ENCODE assay signal across 1 cellular context in the genomic region with DNA sequence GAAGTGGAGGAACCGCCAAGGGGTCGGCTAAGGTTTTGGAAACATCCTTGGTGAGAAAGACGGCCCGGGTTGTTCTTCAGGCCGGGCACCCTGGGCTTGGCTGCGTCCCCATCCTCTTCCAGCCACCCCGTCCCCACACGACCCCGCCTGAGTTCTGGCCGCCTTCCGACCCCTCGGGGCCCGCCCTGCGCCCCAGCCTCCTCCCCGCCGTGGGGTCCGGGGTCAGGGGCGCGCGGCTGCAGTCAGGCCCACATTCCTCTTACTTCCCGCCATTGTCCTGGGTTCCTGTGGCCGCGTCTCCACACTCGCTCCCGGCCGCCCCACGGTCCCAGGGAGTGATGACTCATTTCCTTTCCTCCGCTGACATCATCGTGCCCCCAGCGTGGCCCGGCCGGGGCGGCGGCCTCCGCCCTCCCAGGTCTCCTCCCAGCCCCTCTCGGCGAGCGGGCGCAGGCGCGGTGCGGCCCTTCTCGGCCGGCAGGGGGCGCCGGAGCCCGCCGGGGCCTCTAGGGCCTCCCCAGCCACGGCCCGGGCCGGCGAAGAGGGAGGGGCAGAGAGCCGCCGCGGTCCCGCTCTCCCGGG.
TF ChIP-seq lines count a peak whose summit lies in the region.

No MANE protein-coding gene starts in this region.

TF ChIP-seq in HepG2, 621 proteins besides CTCF, POLR2A, EP300 and RAD21 (continued from another document and continues in another):
- TF ChIP-seq, protein P1, sequence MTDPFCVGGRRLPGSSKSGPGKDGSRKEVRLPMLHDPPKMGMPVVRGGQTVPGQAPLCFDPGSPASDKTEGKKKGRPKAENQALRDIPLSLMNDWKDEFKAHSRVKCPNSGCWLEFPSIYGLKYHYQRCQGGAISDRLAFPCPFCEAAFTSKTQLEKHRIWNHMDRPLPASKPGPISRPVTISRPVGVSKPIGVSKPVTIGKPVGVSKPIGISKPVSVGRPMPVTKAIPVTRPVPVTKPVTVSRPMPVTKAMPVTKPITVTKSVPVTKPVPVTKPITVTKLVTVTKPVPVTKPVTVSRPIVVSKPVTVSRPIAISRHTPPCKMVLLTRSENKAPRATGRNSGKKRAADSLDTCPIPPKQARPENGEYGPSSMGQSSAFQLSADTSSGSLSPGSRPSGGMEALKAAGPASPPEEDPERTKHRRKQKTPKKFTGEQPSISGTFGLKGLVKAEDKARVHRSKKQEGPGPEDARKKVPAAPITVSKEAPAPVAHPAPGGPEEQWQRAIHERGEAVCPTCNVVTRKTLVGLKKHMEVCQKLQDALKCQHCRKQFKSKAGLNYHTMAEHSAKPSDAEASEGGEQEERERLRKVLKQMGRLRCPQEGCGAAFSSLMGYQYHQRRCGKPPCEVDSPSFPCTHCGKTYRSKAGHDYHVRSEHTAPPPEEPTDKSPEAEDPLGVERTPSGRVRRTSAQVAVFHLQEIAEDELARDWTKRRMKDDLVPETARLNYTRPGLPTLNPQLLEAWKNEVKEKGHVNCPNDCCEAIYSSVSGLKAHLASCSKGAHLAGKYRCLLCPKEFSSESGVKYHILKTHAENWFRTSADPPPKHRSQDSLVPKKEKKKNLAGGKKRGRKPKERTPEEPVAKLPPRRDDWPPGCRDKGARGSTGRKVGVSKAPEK (CRISPR knock-in tag; IDR thresholded peaks at IDR 0.05; ENCODE audit: borderline replicate concordance) = no peak
- TF ChIP-seq STAG1 (CRISPR knock-in tag; IDR thresholded peaks at IDR 0.05) = peak; percentile 69
- no peak for TF ChIP-seq GPN1 (CRISPR knock-in tag; IDR thresholded peaks at IDR 0.05; ENCODE audit: borderline replicate concordance)
- peak; percentile 66; the same call in 1 of the 2 replicates for TF ChIP-seq SRY (CRISPR knock-in tag; IDR thresholded peaks at IDR 0.05)
- TF ChIP-seq, protein P2, sequence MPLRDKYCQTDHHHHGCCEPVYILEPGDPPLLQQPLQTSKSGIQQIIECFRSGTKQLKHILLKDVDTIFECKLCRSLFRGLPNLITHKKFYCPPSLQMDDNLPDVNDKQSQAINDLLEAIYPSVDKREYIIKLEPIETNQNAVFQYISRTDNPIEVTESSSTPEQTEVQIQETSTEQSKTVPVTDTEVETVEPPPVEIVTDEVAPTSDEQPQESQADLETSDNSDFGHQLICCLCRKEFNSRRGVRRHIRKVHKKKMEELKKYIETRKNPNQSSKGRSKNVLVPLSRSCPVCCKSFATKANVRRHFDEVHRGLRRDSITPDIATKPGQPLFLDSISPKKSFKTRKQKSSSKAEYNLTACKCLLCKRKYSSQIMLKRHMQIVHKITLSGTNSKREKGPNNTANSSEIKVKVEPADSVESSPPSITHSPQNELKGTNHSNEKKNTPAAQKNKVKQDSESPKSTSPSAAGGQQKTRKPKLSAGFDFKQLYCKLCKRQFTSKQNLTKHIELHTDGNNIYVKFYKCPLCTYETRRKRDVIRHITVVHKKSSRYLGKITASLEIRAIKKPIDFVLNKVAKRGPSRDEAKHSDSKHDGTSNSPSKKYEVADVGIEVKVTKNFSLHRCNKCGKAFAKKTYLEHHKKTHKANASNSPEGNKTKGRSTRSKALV (CRISPR knock-in tag; IDR thresholded peaks at IDR 0.05) = no peak
- TF ChIP-seq, protein P3, sequence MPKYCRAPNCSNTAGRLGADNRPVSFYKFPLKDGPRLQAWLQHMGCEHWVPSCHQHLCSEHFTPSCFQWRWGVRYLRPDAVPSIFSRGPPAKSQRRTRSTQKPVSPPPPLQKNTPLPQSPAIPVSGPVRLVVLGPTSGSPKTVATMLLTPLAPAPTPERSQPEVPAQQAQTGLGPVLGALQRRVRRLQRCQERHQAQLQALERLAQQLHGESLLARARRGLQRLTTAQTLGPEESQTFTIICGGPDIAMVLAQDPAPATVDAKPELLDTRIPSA (CRISPR knock-in tag; IDR thresholded peaks at IDR 0.05; ENCODE audit: borderline replicate concordance) = no peak
- 0 out of 2 replicates have a peak, but pooled peaks have one; percentile 39 for TF ChIP-seq RFXANK (CRISPR knock-in tag; IDR thresholded peaks at IDR 0.05)
- no peak for TF ChIP-seq ZNF557 (CRISPR knock-in tag; IDR thresholded peaks at IDR 0.05)
- peak; percentile 38; the same call in 1 of the 2 replicates for TF ChIP-seq CREM (IDR thresholded peaks at IDR 0.05)
- TF ChIP-seq CREM (CRISPR knock-in tag; IDR thresholded peaks at IDR 0.05) = no peak
- no peak for TF ChIP-seq ZBTB8A (CRISPR knock-in tag; IDR thresholded peaks at IDR 0.05; ENCODE audit: borderline replicate concordance, low read depth)
- TF ChIP-seq ZSCAN25 (CRISPR knock-in tag; IDR thresholded peaks at IDR 0.05) = no peak
- TF ChIP-seq ZNF501 (CRISPR knock-in tag; IDR thresholded peaks at IDR 0.05) = no peak
- peak; percentile 40; the same call in 1 of the 2 replicates for TF ChIP-seq CBFB (CRISPR knock-in tag; IDR thresholded peaks at IDR 0.05)
- no peak for TF ChIP-seq ZNF446 (CRISPR knock-in tag; IDR thresholded peaks at IDR 0.05)
- TF ChIP-seq KDM3A (CRISPR knock-in tag; IDR thresholded peaks at IDR 0.05; ENCODE audit: low read depth) = no peak
- TF ChIP-seq SP1 (IDR thresholded peaks at IDR 0.05) = no peak
- TF ChIP-seq SP1 (CRISPR knock-in tag; IDR thresholded peaks at IDR 0.05) = no peak
- TF ChIP-seq BRD4 (CRISPR knock-in tag; IDR thresholded peaks at IDR 0.05) = no peak
- no peak for TF ChIP-seq PCBP1 (IDR thresholded peaks at IDR 0.05; ENCODE audit: borderline replicate concordance, low read depth, low read length)
- TF ChIP-seq, protein P4, sequence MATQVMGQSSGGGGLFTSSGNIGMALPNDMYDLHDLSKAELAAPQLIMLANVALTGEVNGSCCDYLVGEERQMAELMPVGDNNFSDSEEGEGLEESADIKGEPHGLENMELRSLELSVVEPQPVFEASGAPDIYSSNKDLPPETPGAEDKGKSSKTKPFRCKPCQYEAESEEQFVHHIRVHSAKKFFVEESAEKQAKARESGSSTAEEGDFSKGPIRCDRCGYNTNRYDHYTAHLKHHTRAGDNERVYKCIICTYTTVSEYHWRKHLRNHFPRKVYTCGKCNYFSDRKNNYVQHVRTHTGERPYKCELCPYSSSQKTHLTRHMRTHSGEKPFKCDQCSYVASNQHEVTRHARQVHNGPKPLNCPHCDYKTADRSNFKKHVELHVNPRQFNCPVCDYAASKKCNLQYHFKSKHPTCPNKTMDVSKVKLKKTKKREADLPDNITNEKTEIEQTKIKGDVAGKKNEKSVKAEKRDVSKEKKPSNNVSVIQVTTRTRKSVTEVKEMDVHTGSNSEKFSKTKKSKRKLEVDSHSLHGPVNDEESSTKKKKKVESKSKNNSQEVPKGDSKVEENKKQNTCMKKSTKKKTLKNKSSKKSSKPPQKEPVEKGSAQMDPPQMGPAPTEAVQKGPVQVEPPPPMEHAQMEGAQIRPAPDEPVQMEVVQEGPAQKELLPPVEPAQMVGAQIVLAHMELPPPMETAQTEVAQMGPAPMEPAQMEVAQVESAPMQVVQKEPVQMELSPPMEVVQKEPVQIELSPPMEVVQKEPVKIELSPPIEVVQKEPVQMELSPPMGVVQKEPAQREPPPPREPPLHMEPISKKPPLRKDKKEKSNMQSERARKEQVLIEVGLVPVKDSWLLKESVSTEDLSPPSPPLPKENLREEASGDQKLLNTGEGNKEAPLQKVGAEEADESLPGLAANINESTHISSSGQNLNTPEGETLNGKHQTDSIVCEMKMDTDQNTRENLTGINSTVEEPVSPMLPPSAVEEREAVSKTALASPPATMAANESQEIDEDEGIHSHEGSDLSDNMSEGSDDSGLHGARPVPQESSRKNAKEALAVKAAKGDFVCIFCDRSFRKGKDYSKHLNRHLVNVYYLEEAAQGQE (IDR thresholded peaks at IDR 0.05; ENCODE audit: borderline replicate concordance in 1 of 2, low read depth in 1 of 2, low read length in 2 of 2) = no peak; a peak in 1 of 4 replicates
- TF ChIP-seq NR2F1 (CRISPR knock-in tag; IDR thresholded peaks at IDR 0.05) = 0 out of 4 replicates have a peak, but pooled peaks of 1 of the 2 experiments have one; percentile 38
- TF ChIP-seq U2AF2 (IDR thresholded peaks at IDR 0.05; ENCODE audit: low read depth, low read length) = no peak
- TF ChIP-seq ARID2 (CRISPR knock-in tag; IDR thresholded peaks at IDR 0.05; ENCODE audit: borderline replicate concordance) = no peak
- TF ChIP-seq ZSCAN20 (CRISPR knock-in tag; IDR thresholded peaks at IDR 0.05; ENCODE audit: borderline replicate concordance) = peak; percentile 25; the same call in 1 of the 2 replicates
- TF ChIP-seq, protein P5, sequence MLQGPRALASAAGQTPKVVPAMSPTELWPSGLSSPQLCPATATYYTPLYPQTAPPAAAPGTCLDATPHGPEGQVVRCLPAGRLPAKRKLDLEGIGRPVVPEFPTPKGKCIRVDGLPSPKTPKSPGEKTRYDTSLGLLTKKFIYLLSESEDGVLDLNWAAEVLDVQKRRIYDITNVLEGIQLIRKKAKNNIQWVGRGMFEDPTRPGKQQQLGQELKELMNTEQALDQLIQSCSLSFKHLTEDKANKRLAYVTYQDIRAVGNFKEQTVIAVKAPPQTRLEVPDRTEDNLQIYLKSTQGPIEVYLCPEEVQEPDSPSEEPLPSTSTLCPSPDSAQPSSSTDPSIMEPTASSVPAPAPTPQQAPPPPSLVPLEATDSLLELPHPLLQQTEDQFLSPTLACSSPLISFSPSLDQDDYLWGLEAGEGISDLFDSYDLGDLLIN (CRISPR knock-in tag; IDR thresholded peaks at IDR 0.05; ENCODE audit: borderline replicate concordance) = no peak
- TF ChIP-seq CHD2 (IDR thresholded peaks at IDR 0.05; ENCODE audit: low read depth, low read length) = no peak
- no peak for TF ChIP-seq ZNF121 (CRISPR knock-in tag; IDR thresholded peaks at IDR 0.05)
- no peak; the same call in 1 of the 2 replicates for TF ChIP-seq ZNF546 (CRISPR knock-in tag; conservative IDR thresholded peaks at IDR 0.05)
- TF ChIP-seq ZBTB7B (CRISPR knock-in tag; IDR thresholded peaks at IDR 0.05) = no peak
- no peak for TF ChIP-seq ZNF251 (CRISPR knock-in tag; IDR thresholded peaks at IDR 0.05)
- no peak for TF ChIP-seq ZNF260 (CRISPR knock-in tag; IDR thresholded peaks at IDR 0.05; ENCODE audit: borderline replicate concordance, low read depth)
- 0 out of 2 replicates have a peak, but pooled peaks have one; percentile 36 for TF ChIP-seq MTA1 (CRISPR knock-in tag; IDR thresholded peaks at IDR 0.05; ENCODE audit: borderline replicate concordance)
- TF ChIP-seq RCOR2 (CRISPR knock-in tag; IDR thresholded peaks at IDR 0.05) = no peak
- no peak for TF ChIP-seq SCMH1 (CRISPR knock-in tag; IDR thresholded peaks at IDR 0.05; ENCODE audit: borderline replicate concordance)
- TF ChIP-seq, protein P6, sequence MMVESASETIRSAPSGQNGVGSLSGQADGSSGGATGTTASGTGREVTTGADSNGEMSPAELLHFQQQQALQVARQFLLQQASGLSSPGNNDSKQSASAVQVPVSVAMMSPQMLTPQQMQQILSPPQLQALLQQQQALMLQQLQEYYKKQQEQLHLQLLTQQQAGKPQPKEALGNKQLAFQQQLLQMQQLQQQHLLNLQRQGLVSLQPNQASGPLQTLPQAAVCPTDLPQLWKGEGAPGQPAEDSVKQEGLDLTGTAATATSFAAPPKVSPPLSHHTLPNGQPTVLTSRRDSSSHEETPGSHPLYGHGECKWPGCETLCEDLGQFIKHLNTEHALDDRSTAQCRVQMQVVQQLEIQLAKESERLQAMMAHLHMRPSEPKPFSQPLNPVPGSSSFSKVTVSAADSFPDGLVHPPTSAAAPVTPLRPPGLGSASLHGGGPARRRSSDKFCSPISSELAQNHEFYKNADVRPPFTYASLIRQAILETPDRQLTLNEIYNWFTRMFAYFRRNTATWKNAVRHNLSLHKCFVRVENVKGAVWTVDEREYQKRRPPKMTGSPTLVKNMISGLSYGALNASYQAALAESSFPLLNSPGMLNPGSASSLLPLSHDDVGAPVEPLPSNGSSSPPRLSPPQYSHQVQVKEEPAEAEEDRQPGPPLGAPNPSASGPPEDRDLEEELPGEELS (CRISPR knock-in tag; IDR thresholded peaks at IDR 0.05) = no peak; the same call in 1 of the 2 replicates
- TF ChIP-seq, protein P7, sequence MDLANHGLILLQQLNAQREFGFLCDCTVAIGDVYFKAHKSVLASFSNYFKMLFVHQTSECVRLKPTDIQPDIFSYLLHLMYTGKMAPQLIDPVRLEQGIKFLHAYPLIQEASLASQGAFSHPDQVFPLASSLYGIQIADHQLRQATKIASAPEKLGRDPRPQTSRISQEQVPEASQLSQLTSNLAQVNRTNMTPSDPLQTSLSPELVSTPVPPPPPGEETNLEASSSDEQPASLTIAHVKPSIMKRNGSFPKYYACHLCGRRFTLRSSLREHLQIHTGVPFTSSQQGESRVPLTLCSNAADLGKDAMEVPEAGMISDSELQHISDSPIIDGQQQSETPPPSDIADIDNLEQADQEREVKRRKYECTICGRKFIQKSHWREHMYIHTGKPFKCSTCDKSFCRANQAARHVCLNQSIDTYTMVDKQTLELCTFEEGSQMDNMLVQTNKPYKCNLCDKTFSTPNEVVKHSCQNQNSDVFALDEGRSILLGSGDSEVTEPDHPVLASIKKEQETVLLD (CRISPR knock-in tag; IDR thresholded peaks at IDR 0.05; ENCODE audit: low read depth) = peak; percentile 85
- no peak for TF ChIP-seq ZNF138 (CRISPR knock-in tag; IDR thresholded peaks at IDR 0.05; ENCODE audit: low read depth)
- TF ChIP-seq THYN1 (CRISPR knock-in tag; IDR thresholded peaks at IDR 0.05; ENCODE audit: borderline replicate concordance, low read depth) = no peak
- no peak for TF ChIP-seq ZIK1 (CRISPR knock-in tag; IDR thresholded peaks at IDR 0.05; ENCODE audit: borderline replicate concordance, low read depth)
- TF ChIP-seq, protein P8, sequence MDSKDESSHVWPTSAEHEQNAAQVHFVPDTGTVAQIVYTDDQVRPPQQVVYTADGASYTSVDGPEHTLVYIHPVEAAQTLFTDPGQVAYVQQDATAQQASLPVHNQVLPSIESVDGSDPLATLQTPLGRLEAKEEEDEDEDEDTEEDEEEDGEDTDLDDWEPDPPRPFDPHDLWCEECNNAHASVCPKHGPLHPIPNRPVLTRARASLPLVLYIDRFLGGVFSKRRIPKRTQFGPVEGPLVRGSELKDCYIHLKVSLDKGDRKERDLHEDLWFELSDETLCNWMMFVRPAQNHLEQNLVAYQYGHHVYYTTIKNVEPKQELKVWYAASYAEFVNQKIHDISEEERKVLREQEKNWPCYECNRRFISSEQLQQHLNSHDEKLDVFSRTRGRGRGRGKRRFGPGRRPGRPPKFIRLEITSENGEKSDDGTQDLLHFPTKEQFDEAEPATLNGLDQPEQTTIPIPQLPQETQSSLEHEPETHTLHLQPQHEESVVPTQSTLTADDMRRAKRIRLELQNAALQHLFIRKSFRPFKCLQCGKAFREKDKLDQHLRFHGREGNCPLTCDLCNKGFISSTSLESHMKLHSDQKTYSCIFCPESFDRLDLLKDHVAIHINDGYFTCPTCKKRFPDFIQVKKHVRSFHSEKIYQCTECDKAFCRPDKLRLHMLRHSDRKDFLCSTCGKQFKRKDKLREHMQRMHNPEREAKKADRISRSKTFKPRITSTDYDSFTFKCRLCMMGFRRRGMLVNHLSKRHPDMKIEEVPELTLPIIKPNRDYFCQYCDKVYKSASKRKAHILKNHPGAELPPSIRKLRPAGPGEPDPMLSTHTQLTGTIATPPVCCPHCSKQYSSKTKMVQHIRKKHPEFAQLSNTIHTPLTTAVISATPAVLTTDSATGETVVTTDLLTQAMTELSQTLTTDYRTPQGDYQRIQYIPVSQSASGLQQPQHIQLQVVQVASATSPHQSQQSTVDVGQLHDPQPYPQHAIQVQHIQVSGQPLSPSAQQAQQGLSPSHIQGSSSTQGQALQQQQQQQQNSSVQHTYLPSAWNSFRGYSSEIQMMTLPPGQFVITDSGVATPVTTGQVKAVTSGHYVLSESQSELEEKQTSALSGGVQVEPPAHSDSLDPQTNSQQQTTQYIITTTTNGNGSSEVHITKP (CRISPR knock-in tag; IDR thresholded peaks at IDR 0.05; ENCODE audit: low read depth) = no peak
- no peak for TF ChIP-seq PHF5A (CRISPR knock-in tag; IDR thresholded peaks at IDR 0.05; ENCODE audit: low read depth, unreplicated experiment)
- no peak; the same call in 1 of the 2 replicates for TF ChIP-seq SAFB2 (CRISPR knock-in tag; IDR thresholded peaks at IDR 0.05; ENCODE audit: borderline replicate concordance, low read depth)
